8 cellular contexts compared by ENCODE assay signal in the genomic region with DNA sequence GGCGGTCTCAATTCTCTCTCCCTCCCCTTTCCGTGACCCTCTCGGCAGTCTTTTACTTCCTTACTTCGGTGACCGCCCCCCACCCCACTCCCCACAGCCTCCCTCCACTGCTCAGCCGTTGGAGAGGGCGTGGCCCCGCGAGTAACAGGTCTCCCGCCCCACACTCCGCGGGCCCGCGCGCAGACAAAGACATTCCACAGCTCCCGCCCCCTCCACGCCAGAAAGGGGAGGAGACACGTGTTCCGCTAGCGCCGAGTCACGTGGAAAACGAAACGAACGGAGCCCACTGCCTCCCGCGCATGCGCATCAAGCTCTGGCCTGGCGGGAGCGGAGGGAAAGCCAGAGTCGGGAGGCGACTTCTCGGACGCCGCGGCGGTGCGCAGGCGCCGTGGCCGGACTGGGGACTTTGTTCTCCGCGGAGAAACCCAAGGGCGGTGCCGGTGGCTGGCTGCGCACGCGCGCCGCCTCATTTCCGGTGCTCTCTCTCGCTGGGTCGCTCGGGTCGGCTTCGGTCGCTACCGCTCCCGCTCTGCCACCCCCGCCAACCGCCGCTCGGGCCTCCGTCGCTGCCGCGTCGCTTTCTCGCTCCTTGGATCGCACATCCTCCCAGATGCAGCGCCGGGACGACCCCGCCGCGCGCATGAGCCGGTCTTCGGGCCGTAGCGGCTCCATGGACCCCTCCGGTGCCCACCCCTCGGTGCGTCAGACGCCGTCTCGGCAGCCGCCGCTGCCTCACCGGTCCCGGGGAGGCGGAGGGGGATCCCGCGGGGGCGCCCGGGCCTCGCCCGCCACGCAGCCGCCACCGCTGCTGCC. TPM values are rescaled to one million over a fixed set of nuclear protein-coding genes. Genes with fewer than 3 reads are reported as not detected.
A peak's percentile ranks its signal among the peaks of the same experiment; 100 is the strongest.
DNase-seq lines count a peak whose midpoint lies in the region; ATAC-seq, FAIRE-seq and TF ChIP-seq lines count a peak whose summit lies in the region.

KHDRBS1 (plus strand) TSS at position 483 of the 813 bp plus-strand sequence; CDS start at position 611, 128 bp downstream.

- CTCF ChIA-PET in H1 (lab: Charles Lee; ENCODE audit: partially characterized antibody): interaction anchor here (2.2 kb wide), 1 partner anchor 9 kb away, joined by 15 read pairs; no protein-coding TSS in a partner anchor

- H3K27ac Mint-ChIP-seq in memory B cell: peak within 1 kb of the TSS; percentile 89

- peak within 1 kb of the TSS; percentile 85 to 89 for H3K4me2 ChIP-seq in H1 (ENCODE audit: insufficient read depth in 1 of 2, low read depth in 2 of 2, low read length in 2 of 2)

- peaks cover 0 to 7% (median 3%) of the 10 kb centered on the region in 4 experiments; a peak in 4 of 8 replicates for H3K36me3 ChIP-seq in H1 (ENCODE audit: control insufficient read depth in 2 of 4, insufficient read depth in 4 of 4, low read length in 3 of 4)

- peak within 1 kb of the TSS; percentile 98 for H3K4ac ChIP-seq in H1 (replicated peaks; ENCODE audit: insufficient read length, low read depth, low read length)

- peak within 1 kb of the TSS; percentile 96 for H3K4me3 Mint-ChIP-seq in memory B cell

- H2AK5ac ChIP-seq in H1 (ENCODE audit: low read depth, low read length): peak within 1 kb of the TSS; percentile 91

- peak within 1 kb of the TSS; percentile 96 for H3K56ac ChIP-seq in H1 (replicated peaks; ENCODE audit: insufficient read length, low read depth, low read length)

- H4K91ac ChIP-seq in H1 (replicated peaks; ENCODE audit: insufficient read length, low read length): peak within 1 kb of the TSS; percentile 96

- H3K27ac ChIP-seq in H1 (ENCODE audit: low read depth, low read length): peak within 1 kb of the TSS; percentile 91

- peak within 1 kb of the TSS; percentile 86 to 99 (median 94) for H3K9ac ChIP-seq in H1 (replicated peaks in 1 of 4; ENCODE audit: extremely low read depth in 1 of 4, low read depth in 3 of 4, low read length in 3 of 4)

- 0 out of 2 replicates have a peak within 1 kb of the TSS, but pooled peaks have one; percentile 48 for H2BK20ac ChIP-seq in H1 (ENCODE audit: low read length)

- peak within 1 kb of the TSS; percentile 81; the same call in 1 of the 2 replicates for H2BK15ac ChIP-seq in H1 (ENCODE audit: low read length)

- no peaks in the 10 kb centered on the region for H3K9me3 ChIP-seq in H1 (ENCODE audit: insufficient read depth in 2 of 2, low read depth in 1 of 2, low read length in 1 of 2)

- TF ChIP-seq EP300 in H1 (IDR thresholded peaks at IDR 0.05; ENCODE audit: borderline replicate concordance in 1 of 2, low read depth in 2 of 2, low read length in 2 of 2): no peak

- peaks cover 24% of the 10 kb centered on the region for H3K4me1 Mint-ChIP-seq in memory B cell

- H3K9me3 Mint-ChIP-seq in memory B cell: no peaks in the 10 kb centered on the region

- H2BK12ac ChIP-seq in H1 (ENCODE audit: low read depth, low read length): peak within 1 kb of the TSS; percentile 27

- peak within 1 kb of the TSS; percentile 95 for H2BK5ac ChIP-seq in H1 (ENCODE audit: low read depth, low read length)

- no peaks in the 10 kb centered on the region for H3K79me1 ChIP-seq in H1 (ENCODE audit: low read depth, low read length)

- ATAC-seq in GM21367 (IDR thresholded peaks at IDR 0.05; ENCODE audit: unreplicated experiment): peak; percentile 70
- ATAC-seq in memory B cell (ENCODE audit: low read depth): peak; percentile 81

- H3K79me2 ChIP-seq in H1 (ENCODE audit: control insufficient read depth in 1 of 2, insufficient read depth in 2 of 2, low read length in 2 of 2): peaks cover 31 to 48% of the 10 kb centered on the region in 2 experiments

- no peaks in the 10 kb centered on the region for H3K27me3 ChIP-seq in H1 (replicated peaks in 1 of 4; ENCODE audit: control insufficient read depth in 3 of 4, extremely low read depth in 1 of 4, insufficient read depth in 3 of 4, low read length in 3 of 4)

- FAIRE-seq in HTR-8/SVneo (lab: Jason Lieb, UNC) (peak; percentile 94), H1 (lab: Jason Lieb, UNC) (no peak)

- POLR2A ChIA-PET in H1 (lab: Charles Lee; ENCODE audit: partially characterized antibody): interaction anchor here (0.6 to 5.2 kb wide), 17 partner anchors 9 to 804 kb away, joined by 3 to 49 read pairs (median 4); partner anchors contain the start of genes KPNA6, S100PBP and TMEM39B

- H3K18ac ChIP-seq in H1 (ENCODE audit: extremely low read depth, low read length): peak within 1 kb of the TSS; percentile 99

- 1% methylated on average over 61 of the region's 101 CpGs; no CpG with 5 or more reads in 1 of the 2 experiments for WGBS in H1 (ENCODE audit: extremely low coverage in 1 of 2, insufficient coverage in 1 of 2, insufficient read length in 1 of 2, insufficient replicate concordance in 2 of 2, low coverage in 1 of 2, low lambda C conversion rate in 2 of 2, missing lambda C conversion rate in 1 of 2), 2 experiments

- peaks cover 22 to 23% of the 10 kb centered on the region in 2 experiments for H4K20me1 ChIP-seq in H1 (replicated peaks in 1 of 2; ENCODE audit: control insufficient read depth in 1 of 2, insufficient read depth in 2 of 2, low read length in 2 of 2)

- H3K14ac ChIP-seq in H1 (ENCODE audit: insufficient read length): no peak within 1 kb of the TSS

- peak within 1 kb of the TSS; percentile 88 for H2BK120ac ChIP-seq in H1 (replicated peaks; ENCODE audit: low read depth, low read length)

- no peak within 1 kb of the TSS for H2AFZ ChIP-seq in H1 (ENCODE audit: low read length)

- no peak within 1 kb of the TSS for H3K23ac ChIP-seq in H1 (ENCODE audit: insufficient read length)

- peak within 1 kb of the TSS; percentile 91 for H4K8ac ChIP-seq in H1 (ENCODE audit: extremely low read depth, insufficient read depth, low read length)

- H3K4me1 ChIP-seq in H1 (replicated peaks in 1 of 4; ENCODE audit: control insufficient read depth in 3 of 4, insufficient read depth in 4 of 4, low read length in 3 of 4): peaks cover 0 to 9% (median 7%) of the 10 kb centered on the region in 4 experiments; a peak in 5 of 7 replicates

- H4K5ac ChIP-seq in H1 (ENCODE audit: insufficient read length, low read depth, low read length): peak within 1 kb of the TSS; percentile 98

- peak within 1 kb of the TSS; percentile 65 to 98 (median 95) for H3K4me3 ChIP-seq in H1 (ENCODE audit: extremely low read depth in 1 of 4, insufficient read depth in 2 of 4, low read depth in 3 of 4, low read length in 4 of 4)

- TF ChIP-seq RAD21 in H1 (IDR thresholded peaks at IDR 0.05 in 1 of 2, conservative IDR thresholded peaks at IDR 0.05 in 1 of 2; ENCODE audit: low read depth in 2 of 2, low read length in 2 of 2): no peak

- peaks cover 2% of the 10 kb centered on the region for H3K36me3 Mint-ChIP-seq in memory B cell

- H3K27me3 Mint-ChIP-seq in memory B cell: no peaks in the 10 kb centered on the region

- peak; percentile 9 to 80 for TF ChIP-seq POLR2A in H1 (IDR thresholded peaks at IDR 0.05; ENCODE audit: control extremely low read depth in 1 of 2, low read depth in 2 of 2, low read length in 2 of 2)

- no peak for TF ChIP-seq CTCF in H1 (IDR thresholded peaks at IDR 0.05; ENCODE audit: control extremely low read depth in 1 of 3, insufficient read depth in 1 of 3, low read depth in 1 of 3, low read length in 3 of 3)

- H3K23me2 ChIP-seq in H1 (ENCODE audit: low read depth, low read length): peaks cover 5% of the 10 kb centered on the region

- DNase-seq in COLO829 (ENCODE audit: low spot score) (peak; percentile 99), HTR-8/SVneo (ENCODE audit: insufficient read length, low spot score) (peak; percentile 98), NOMO-1 treated with dmso at 0.1 percent for 144 hours (lab: John Stamatoyannopoulos, UW; ENCODE audit: unreplicated experiment) (peak; percentile 98), H1 (ENCODE audit: low read depth in 1 of 2, low spot score in 2 of 2) (peak; percentile 93 to 96), memory B cell (ENCODE audit: low spot score in 2 of 2) (peak; percentile 94 to 95)
- DNase-seq in activated CD8-positive, alpha-beta memory T cell treated with anti-CD3 and anti-CD28 coated beads for 48 hours (ENCODE audit: low read depth in 2 of 3, low spot score in 2 of 3): peak; percentile 92 to 98 (median 95)
- DNase-seq in stimulated activated CD8-positive, alpha-beta memory T cell treated with anti-CD3 and anti-CD28 coated beads, Interleukin-12 subunit alpha, Interleukin-12 subunit beta, amount 100 ng/mL, for 24 hours (ENCODE audit: extremely low read depth): peak; percentile 94

TF ChIP-seq in H1, 55 proteins besides CTCF, POLR2A, EP300 and RAD21 (continues in another document):
- TF ChIP-seq POU5F1 (IDR thresholded peaks at IDR 0.05; ENCODE audit: low read depth, low read length) (no peak), TAF1 (IDR thresholded peaks at IDR 0.05; ENCODE audit: low read depth, low read length) (peak; percentile 91), RBBP5 (IDR thresholded peaks at IDR 0.05; ENCODE audit: borderline replicate concordance, low read depth, low read length) (no peak; the same call in 1 of the 2 replicates), MAFK (IDR thresholded peaks at IDR 0.05; ENCODE audit: low read depth, low read length) (no peak), NRF1 (IDR thresholded peaks at IDR 0.05; ENCODE audit: low read depth, low read length) (peak; percentile 99), JUN (IDR thresholded peaks at IDR 0.05; ENCODE audit: low read depth, low read length) (no peak), SIRT6 (IDR thresholded peaks at IDR 0.05; ENCODE audit: low read length) (no peak), CBX5 (IDR thresholded peaks at IDR 0.05; ENCODE audit: low read depth, low read length) (no peak), RNF2 (IDR thresholded peaks at IDR 0.05; ENCODE audit: borderline replicate concordance, low read depth, low read length, missing control alignments, poor library complexity, severe bottlenecking) (no peak), HDAC6 (IDR thresholded peaks at IDR 0.05; ENCODE audit: low read depth, low read length) (no peak), BCL11A (IDR thresholded peaks at IDR 0.05; ENCODE audit: low read depth in 2 of 2, low read length in 2 of 2) (no peak), CBX8 (IDR thresholded peaks at IDR 0.05; ENCODE audit: borderline replicate concordance, low read depth, low read length) (no peak), TEAD4 (IDR thresholded peaks at IDR 0.05; ENCODE audit: low read depth, low read length) (peak; percentile 71; the same call in 1 of the 2 replicates), EZH2 (IDR thresholded peaks at IDR 0.05; ENCODE audit: low read depth, low read length, severe bottlenecking) (no peak)

RNA-seq across cellular contexts. Expression of gene KHDRBS1, which starts in this region (rescaled TPM):
- 281 and 284 TPM in 2 replicates for total RNA-seq in H1 (2021; fragmentation: NEBNext Ultra II Directional; extraction: Animal tissue kit (Norgen Biotek cat#: 25700))
- 53.8 and 62.7 TPM in 2 replicates for polyA plus RNA-seq in H1 (2011; rRNA removed)
- 64.7 TPM for polyA plus RNA-seq in H1 (2011; cell fraction: cytosol; rRNA removed)
- 110 TPM for polyA plus RNA-seq in H1 (2011; cell fraction: nucleus; rRNA removed)
- polyA plus RNA-seq in H1 (2012, experiment 1 of 2): 171 to 223 TPM (median 192 TPM) in 4 replicates
- 72.6 TPM for polyA plus RNA-seq in H1 (2012, experiment 2 of 2)
- 218 TPM for polyA plus RNA-seq in H1 (2013, experiment 1 of 2)
- 211 TPM for polyA plus RNA-seq in H1 (2013, experiment 2 of 2)
- 49.3 and 53.9 TPM in 2 replicates for polyA minus RNA-seq in H1 (2011; rRNA and poly(A)+ RNA removed)
- polyA minus RNA-seq in H1 (2011; cell fraction: cytosol; rRNA and poly(A)+ RNA removed): 93.5 TPM
- 69.0 TPM for polyA minus RNA-seq in H1 (2011; cell fraction: nucleus; rRNA and poly(A)+ RNA removed)

Comparison
In these comparisons a context has a peak if more than half of its experiments do, and no peak if none do; other contexts are left out.
1. Peak in every context shown above with its lines: DNase-seq, ATAC-seq, H3K4me3 ChIP-seq and H3K27ac ChIP-seq.